8 cellular contexts compared by ENCODE assay signal in genomic region chr16:81261049-81261648, GRCh38. TPM values are rescaled to one million over a fixed set of nuclear protein-coding genes. Genes with fewer than 3 reads are reported as not detected.
DNase-seq lines count a peak whose midpoint lies in the region; ATAC-seq and TF ChIP-seq lines count a peak whose summit lies in the region.

No MANE protein-coding gene starts in this region.

- H3K4me3 Mint-ChIP-seq in Caco-2 (ENCODE audit: unreplicated experiment) (no peak overlapping the region), mesothelial cell of epicardium (no peak overlapping the region)
- H3K4me3 Mint-ChIP-seq in activated naive CD8-positive, alpha-beta T cell treated with anti-CD3 and anti-CD28 coated beads, Interleukin-2, amount 50 U/mL, for 24 hours: no peak overlapping the region

- BruUV-seq in Caco-2 (replicated peaks; lab: Mats Ljungman, UMichigan): no TSS peak

- H3K36me3 Mint-ChIP-seq in Caco-2 (ENCODE audit: insufficient read depth, unreplicated experiment) (no peaks in the 10 kb centered on the region), mesothelial cell of epicardium (no peaks in the 10 kb centered on the region)
- no peaks in the 10 kb centered on the region for H3K36me3 Mint-ChIP-seq in activated naive CD8-positive, alpha-beta T cell treated with anti-CD3 and anti-CD28 coated beads, Interleukin-2, amount 50 U/mL, for 24 hours (ENCODE audit: low read depth)

- H3K79me2 ChIP-seq in MM.1S (ENCODE audit: low read length): no peaks in the 10 kb centered on the region

- POLR2A ChIA-PET in Caco-2 (lab: Charles Lee): no interaction called here

- intact Hi-C loops in Caco-2 (cut with micrococcal nuclease; ENCODE audit: unreplicated experiment): loop anchor here (5.0 kb wide), 1 partner anchor 51 kb away; the partner anchor contains the start of gene GAN

- peak; percentile 52 to 76 for TF ChIP-seq CTCF in Caco-2 (IDR thresholded peaks at IDR 0.05; ENCODE audit: insufficient read depth in 1 of 2, low read depth in 1 of 2, low read length in 1 of 2, severe bottlenecking in 1 of 2, unreplicated experiment in 1 of 2)
- peak; percentile 33 for TF ChIP-seq CTCF in MM.1S (IDR thresholded peaks at IDR 0.05; ENCODE audit: low read length)
- TF ChIP-seq CTCF in mesothelial cell of epicardium (IDR thresholded peaks at IDR 0.05; ENCODE audit: unreplicated experiment): peak; percentile 33

- no peak overlapping the region for H3K27ac ChIP-seq in MM.1S (ENCODE audit: low read length)

- H3K4me1 ChIP-seq in Caco-2 (no peaks in the 10 kb centered on the region), MM.1S (ENCODE audit: low read length) (no peaks in the 10 kb centered on the region)

- H3K4me1 Mint-ChIP-seq in Caco-2 (ENCODE audit: low read depth, unreplicated experiment): no peaks in the 10 kb centered on the region
- no peaks in the 10 kb centered on the region for H3K4me1 Mint-ChIP-seq in activated naive CD8-positive, alpha-beta T cell treated with anti-CD3 and anti-CD28 coated beads, Interleukin-2, amount 50 U/mL, for 24 hours
- peaks cover 31% of the 10 kb centered on the region for H3K4me1 Mint-ChIP-seq in mesothelial cell of epicardium

- ATAC-seq in activated naive CD8-positive, alpha-beta T cell treated with anti-CD3 and anti-CD28 coated beads, Interleukin-2, amount 50 U/mL, for 24 hours: no peak
- ATAC-seq in GM18873 (IDR thresholded peaks at IDR 0.05; ENCODE audit: low FRiP score, unreplicated experiment) (no peak), HG03280 (IDR thresholded peaks at IDR 0.05; ENCODE audit: unreplicated experiment) (no peak), HG03565 (IDR thresholded peaks at IDR 0.05; ENCODE audit: unreplicated experiment) (no peak)

- no peaks in the 10 kb centered on the region for H4K20me1 ChIP-seq in MM.1S (ENCODE audit: insufficient read depth, low read length)

- H2AFZ ChIP-seq in MM.1S (ENCODE audit: low read length): no peak overlapping the region

- peaks cover 13% of the 10 kb centered on the region for H3K9me3 Mint-ChIP-seq in Caco-2 (ENCODE audit: unreplicated experiment)
- H3K9me3 Mint-ChIP-seq in activated naive CD8-positive, alpha-beta T cell treated with anti-CD3 and anti-CD28 coated beads, Interleukin-2, amount 50 U/mL, for 24 hours: no peaks in the 10 kb centered on the region
- peaks cover 8% of the 10 kb centered on the region for H3K9me3 Mint-ChIP-seq in mesothelial cell of epicardium

- H3K27ac Mint-ChIP-seq in Caco-2 (ENCODE audit: unreplicated experiment) (no peak overlapping the region), mesothelial cell of epicardium (peak overlapping the region; percentile 25)
- H3K27ac Mint-ChIP-seq in activated naive CD8-positive, alpha-beta T cell treated with anti-CD3 and anti-CD28 coated beads, Interleukin-2, amount 50 U/mL, for 24 hours: no peak overlapping the region

- H3K27me3 ChIP-seq in Caco-2 (replicated peaks; ENCODE audit: control insufficient read depth, insufficient read depth, low read length) (no peaks in the 10 kb centered on the region), MM.1S (replicated peaks; ENCODE audit: insufficient read depth, low read length) (no peaks in the 10 kb centered on the region)

- H3K9ac ChIP-seq in MM.1S (ENCODE audit: low read length): no peak overlapping the region

- H3K36me3 ChIP-seq in Caco-2 (ENCODE audit: control insufficient read depth, insufficient read depth, low read length) (no peaks in the 10 kb centered on the region), MM.1S (replicated peaks; ENCODE audit: insufficient read depth, low read length) (no peaks in the 10 kb centered on the region)

- H3K4me2 ChIP-seq in MM.1S (ENCODE audit: low read depth, low read length): no peak overlapping the region

- no peaks in the 10 kb centered on the region for H3K27me3 Mint-ChIP-seq in Caco-2 (ENCODE audit: insufficient read depth, unreplicated experiment)
- no peaks in the 10 kb centered on the region for H3K27me3 Mint-ChIP-seq in activated naive CD8-positive, alpha-beta T cell treated with anti-CD3 and anti-CD28 coated beads, Interleukin-2, amount 50 U/mL, for 24 hours
- H3K27me3 Mint-ChIP-seq in mesothelial cell of epicardium (ENCODE audit: low read depth): no peaks in the 10 kb centered on the region

- H3K9me2 ChIP-seq in MM.1S (replicated peaks; ENCODE audit: insufficient read depth, low read length): no peaks in the 10 kb centered on the region

- DNase-seq in Caco-2: peak in 1 of 2 experiments; percentile 35
- no peak for DNase-seq in MM.1S
- peak; percentile 32 for DNase-seq in activated naive CD8-positive, alpha-beta T cell treated with anti-CD3 and anti-CD28 coated beads, Interleukin-2, amount 50 U/mL, for 24 hours
- no peak for DNase-seq in mesothelial cell of epicardium (ENCODE audit: low spot score in 2 of 2, unreplicated experiment in 2 of 2)
- no peak for DNase-seq in NCI-H1417 treated with DMSO at 0.1 percent for 48 hours (lab: John Stamatoyannopoulos, UW)

- no peak overlapping the region for H3K4me3 ChIP-seq in Caco-2 (ENCODE audit: low read depth, low read length)
- no peak overlapping the region for H3K4me3 ChIP-seq in MM.1S (ENCODE audit: low read length)

- CTCF ChIA-PET in Caco-2 (lab: Charles Lee): interaction anchor here (1.1 kb wide), 1 partner anchor 54 kb away, joined by 4 read pairs; the partner anchor contains the start of gene GAN

- no peaks in the 10 kb centered on the region for H3F3A ChIP-seq in MM.1S (ENCODE audit: insufficient read depth, low read length)

- H3K9me3 ChIP-seq in Caco-2: no peaks in the 10 kb centered on the region
- no peaks in the 10 kb centered on the region for H3K9me3 ChIP-seq in MM.1S (replicated peaks; ENCODE audit: insufficient read depth, low read length)

RNA-seq across cellular contexts. Expression of gene BCO1, which starts 22.7 kb away (rescaled TPM):
- total RNA-seq in Caco-2 (2022) (0.91 and 1.0 TPM in 2 replicates), mesothelial cell of epicardium (not detected in 3 replicates)

RNA-seq across cellular contexts. Expression of gene GAN, which starts 53.6 kb away (rescaled TPM):
- total RNA-seq in Caco-2 (2022): 27.5 and 29.3 TPM in 2 replicates
- total RNA-seq in mesothelial cell of epicardium: 13.9 to 15.6 TPM (median 14.2 TPM) in 3 replicates
